ENCODE assay signal across 1 cellular context in the genomic region with DNA sequence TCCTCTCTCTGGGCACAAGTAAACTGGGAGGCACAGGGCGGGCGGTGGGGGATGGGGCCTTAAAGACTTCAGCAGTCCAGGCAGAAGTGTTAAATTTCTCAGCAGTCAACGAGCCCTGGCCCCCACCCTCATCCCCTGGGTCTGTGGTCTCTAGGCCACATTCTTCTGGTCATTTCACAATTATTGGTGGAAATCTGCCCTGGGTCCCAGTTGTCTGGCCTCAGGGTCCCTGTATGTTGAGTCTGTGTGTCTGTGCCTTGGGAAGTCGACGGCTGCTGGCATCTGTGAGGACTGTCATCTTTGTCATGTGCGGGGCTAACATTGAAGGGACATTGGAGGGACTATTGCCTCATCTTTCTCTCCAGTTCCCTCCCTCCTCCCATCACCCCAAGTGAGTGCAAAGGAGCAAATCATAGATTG.
TF ChIP-seq lines count a peak whose summit lies in the region.

No MANE protein-coding gene starts in this region.

TF ChIP-seq in HepG2, 621 proteins besides CTCF, POLR2A, EP300 and RAD21:
- TF ChIP-seq ZNF543 (CRISPR knock-in tag; IDR thresholded peaks at IDR 0.05): no peak
- no peak for TF ChIP-seq ZNF564 (CRISPR knock-in tag; IDR thresholded peaks at IDR 0.05)
- no peak for TF ChIP-seq ZNF775 (CRISPR knock-in tag; IDR thresholded peaks at IDR 0.05; ENCODE audit: borderline replicate concordance)
- TF ChIP-seq CEBPZ (IDR thresholded peaks at IDR 0.05; ENCODE audit: low read length): no peak
- TF ChIP-seq STAG1 (CRISPR knock-in tag; IDR thresholded peaks at IDR 0.05): no peak
- no peak for TF ChIP-seq RARG (CRISPR knock-in tag; IDR thresholded peaks at IDR 0.05; ENCODE audit: low read depth)
TF ChIP-seq in HepG2: peak in this region for 0.
